ENCODE assay signal across 20 cellular contexts in the genomic region with DNA sequence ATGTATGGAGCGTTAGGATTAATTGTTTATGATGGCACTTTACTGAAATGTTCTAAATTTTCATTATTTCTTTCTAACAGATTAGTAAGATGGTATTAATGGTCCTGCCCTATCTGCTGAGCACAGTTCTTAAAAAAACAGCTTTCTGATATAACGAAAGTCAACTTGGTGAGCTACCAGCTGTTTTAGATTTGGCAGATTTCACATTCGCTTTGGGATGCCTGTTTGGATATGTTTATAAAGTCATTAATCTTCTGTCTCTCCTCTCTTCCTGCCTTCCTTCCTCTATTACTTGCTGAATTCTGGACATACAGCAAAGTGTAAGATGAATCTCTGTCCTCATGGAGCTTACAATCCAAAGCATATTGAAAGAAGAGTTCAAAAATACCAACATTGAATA.
"Had no signal": no experiment of that assay in that cellular context is flagged by ENCODE, and none has a peak within 500 bp of the region (broad histone marks: within the 10 kb centered on the region; RNA-seq: fewer than 3 reads in every experiment).

No MANE protein-coding gene starts in this region.

- ATAC-seq: gastrocnemius medialis; heart left ventricle; left lobe of liver; natural killer cell; psoas muscle; right cardiac atrium; stimulated activated effector memory CD8-positive, alpha-beta T cell treated with anti-CD3 and anti-CD28 coated beads, Interleukin-12 subunit alpha, Interleukin-12 subunit beta, amount 100 ng/mL, for 72 hours had no signal

- DNase-seq: dermis blood vessel endothelial cell; effector memory CD4-positive, alpha-beta T cell; gastrocnemius medialis; heart left ventricle; kidney; natural killer cell; occipital lobe; ovary; posterior cingulate gyrus; psoas muscle; right cardiac atrium; sigmoid colon; stimulated activated CD4-positive, alpha-beta T cell treated with anti-CD3 and anti-CD28 coated beads, Interleukin-2, amount 100 ng/mL, for 24 hours; stimulated activated CD4-positive, alpha-beta T cell treated with anti-CD3 and anti-CD28 coated beads, Interleukin-4, amount 100 ng/mL, for 24 hours; stimulated activated naive CD4-positive, alpha-beta T cell treated with Interleukin-2 at 50 U/mL for 16 hours; stomach; thyroid gland; trophoblast cell had no signal
